9 cellular contexts compared by ENCODE assay signal in genomic region chr1:168343566-168343965, GRCh38.
DNase-seq lines count a peak whose midpoint lies in the region; ATAC-seq, FAIRE-seq and TF ChIP-seq lines count a peak whose summit lies in the region.
"Had no signal": no experiment of that assay in that cellular context is flagged by ENCODE, and none has a peak within 500 bp of the region (broad histone marks: within the 10 kb centered on the region; RNA-seq: fewer than 3 reads in every experiment).

No MANE protein-coding gene starts in this region.

- H3K27ac ChIP-seq in angular gyrus (ENCODE audit: low read depth, low read length) (peak overlapping the region; percentile 44), left lung (no peak overlapping the region)

- no peaks in the 10 kb centered on the region for H3K36me3 ChIP-seq in left lung

- in situ Hi-C loops in GM13977 (cut with MboI; ENCODE audit: low pct_unique_long_range_greater_than_20kb, low sequenced_read_pairs, unreplicated experiment): no loop called here

- H3K9me3 ChIP-seq in left lung: no peaks in the 10 kb centered on the region

- intact Hi-C loops in left lung (cut with DNase I): loop anchor here in 1 of 2 donors (10.0 kb wide), 1 partner anchor 231 kb away; the partner anchor contains the start of gene XCL1

- DNase-seq in AG10803 (ENCODE audit: low read depth) (no peak), GM13977 (ENCODE audit: low spot score) (no peak), left lung (no peak), frontal cortex (ENCODE audit: low spot score in 2 of 2) (no peak), T-helper 9 cell (no peak), DMS153 (lab: John Stamatoyannopoulos, UW) (no peak)

- peak; percentile 16; the same call in 1 of the 2 replicates for TF ChIP-seq CTCF in AG10803 (conservative IDR thresholded peaks at IDR 0.05; ENCODE audit: low read length)
- peak; percentile 27 for TF ChIP-seq CTCF in GM13977 (IDR thresholded peaks at IDR 0.05; ENCODE audit: extremely low read depth, insufficient read depth, missing control alignments)
- no peak for TF ChIP-seq CTCF in left lung (IDR thresholded peaks at IDR 0.05)

- peaks cover 7 to 13% of the 10 kb centered on the region in 2 donors for H3K4me1 ChIP-seq in left lung

- no peak for FAIRE-seq in frontal cortex (lab: Jason Lieb, UNC)
- FAIRE-seq: H54 had no signal

- H3K4me3 ChIP-seq in AG10803 (ENCODE audit: low read length): no peak overlapping the region
- no peak overlapping the region for H3K4me3 ChIP-seq in left lung

- no peaks in the 10 kb centered on the region for H3K27me3 ChIP-seq in left lung

- ATAC-seq in left lung (peak; percentile 30), HG03095 (IDR thresholded peaks at IDR 0.05; ENCODE audit: unreplicated experiment) (no peak)

Comparison
In these comparisons a context has a peak if more than half of its experiments do, and no peak if none do; other contexts are left out.
1. CTCF ChIP-seq: peak in AG10803 (single experiment) and GM13977 (single experiment); none in left lung (0 of 2).